Comparison of ENCODE assay signal across 26 cellular contexts in genomic region chr13:42114912-42115311, GRCh38.
"Had no signal": no experiment of that assay in that cellular context is flagged by ENCODE, and none has a peak within 500 bp of the region (broad histone marks: within the 10 kb centered on the region; RNA-seq: fewer than 3 reads in every experiment).

No MANE protein-coding gene starts in this region.

- H3K36me3 Mint-ChIP-seq: activated naive CD4-positive, alpha-beta T cell treated with anti-CD3 and anti-CD28 coated beads, Interleukin-2, amount 50 U/mL, for 72 hours; brain; memory B cell; natural killer cell treated with Interleukin-12 subunit alpha and Interleukin-12 subunit beta and Interleukin-15 and Interleukin-18, amount 100 ng/mL, for 72 hours; type B pancreatic cell had no signal

- H3K27ac ChIP-seq: esophagus muscularis mucosa, gastrocnemius medialis, sigmoid colon, thoracic aorta, vagina, WERI-Rb-1 had no signal

- H3K4me3 Mint-ChIP-seq: activated T-helper 17 cell treated with anti-CD3 and anti-CD28 coated beads, Interleukin-2, amount 50 U/mL, for 72 hours; brain; memory B cell; natural killer cell treated with Interleukin-12 subunit alpha and Interleukin-12 subunit beta and Interleukin-15 and Interleukin-18, amount 100 ng/mL, for 72 hours; type B pancreatic cell had no signal

- H3K4me3 ChIP-seq: esophagus muscularis mucosa, gastrocnemius medialis, sigmoid colon, smooth muscle cell, thoracic aorta, vagina had no signal

- H3K27ac Mint-ChIP-seq: activated naive CD4-positive, alpha-beta T cell treated with anti-CD3 and anti-CD28 coated beads, Interleukin-2, amount 50 U/mL, for 72 hours; activated T-helper 17 cell treated with anti-CD3 and anti-CD28 coated beads, Interleukin-2, amount 50 U/mL, for 72 hours; brain; memory B cell; natural killer cell treated with Interleukin-12 subunit alpha and Interleukin-12 subunit beta and Interleukin-15 and Interleukin-18, amount 100 ng/mL, for 72 hours; progenitor cell of endocrine pancreas; type B pancreatic cell had no signal

- H3K27me3 ChIP-seq: esophagus muscularis mucosa, gastrocnemius medialis, sigmoid colon, vagina had no signal

- H3K4me1 ChIP-seq: vagina had no signal

- DNase-seq: activated CD4-positive, CD25-positive, alpha-beta regulatory T cell treated with anti-CD3 and anti-CD28 coated beads, Interleukin-2, amount 50 U/mL, for 72 hours; activated T-cell treated with anti-CD3 and anti-CD28 coated beads, Interleukin-2, amount 50 U/mL, for 1 hour; aorta; central memory CD4-positive, alpha-beta T cell; effector memory CD4-positive, alpha-beta T cell; gastrocnemius medialis; hippocampal formation; left ventricle myocardium superior; retina; sigmoid colon; stimulated activated CD4-positive, alpha-beta T cell treated with anti-CD3 and anti-CD28 coated beads, Interleukin-15, amount 100 ng/mL, for 24 hours; stimulated activated CD4-positive, alpha-beta T cell treated with anti-CD3 and anti-CD28 coated beads, Interleukin-2, amount 100 ng/mL, for 48 hours; stimulated activated CD8-positive, alpha-beta memory T cell treated with anti-CD3 and anti-CD28 coated beads, Interleukin-4, amount 100 ng/mL, for 48 hours; stimulated activated naive CD4-positive, alpha-beta T cell; WERI-Rb-1 had no signal

- H3K27me3 Mint-ChIP-seq: activated T-helper 17 cell treated with anti-CD3 and anti-CD28 coated beads, Interleukin-2, amount 50 U/mL, for 72 hours; brain; progenitor cell of endocrine pancreas; type B pancreatic cell had no signal

- H3K9me3 Mint-ChIP-seq: activated naive CD4-positive, alpha-beta T cell treated with anti-CD3 and anti-CD28 coated beads, Interleukin-2, amount 50 U/mL, for 72 hours; activated T-helper 17 cell treated with anti-CD3 and anti-CD28 coated beads, Interleukin-2, amount 50 U/mL, for 72 hours; brain; memory B cell; natural killer cell treated with Interleukin-12 subunit alpha and Interleukin-12 subunit beta and Interleukin-15 and Interleukin-18, amount 100 ng/mL, for 72 hours; type B pancreatic cell had no signal

- H3K36me3 ChIP-seq: esophagus muscularis mucosa, gastrocnemius medialis, sigmoid colon, thoracic aorta, vagina, WERI-Rb-1 had no signal

- H3K9me3 ChIP-seq: esophagus muscularis mucosa, gastrocnemius medialis, sigmoid colon, thoracic aorta, vagina had no signal
